18 cellular contexts compared by ENCODE assay signal in genomic region chr1:200673952-200674823, GRCh38. TPM values are rescaled to one million over a fixed set of nuclear protein-coding genes. Genes with fewer than 3 reads are reported as not detected.
DNase-seq lines count a peak whose midpoint lies in the region; ATAC-seq, FAIRE-seq and TF ChIP-seq lines count a peak whose summit lies in the region.
"Had no signal": no experiment of that assay in that cellular context is flagged by ENCODE, and none has a peak within 500 bp of the region (broad histone marks: within the 10 kb centered on the region; RNA-seq: fewer than 3 reads in every experiment).

No MANE protein-coding gene starts in this region.

- H3K4me1 ChIP-seq in HepG2 (ENCODE audit: insufficient read depth, low read length) = peaks cover 10% of the 10 kb centered on the region
- H3K4me1 ChIP-seq in right lobe of liver = peaks cover 0 to 10% (median 4%) of the 10 kb centered on the region in 4 donors
- peaks cover 42% of the 10 kb centered on the region for H3K4me1 ChIP-seq in RWPE2 (ENCODE audit: insufficient read depth, poor library complexity, severe bottlenecking)
- H3K4me1 ChIP-seq in foreskin keratinocyte = peaks cover 38% of the 10 kb centered on the region
- H3K4me1 ChIP-seq in kidney (ENCODE audit: control insufficient read depth in 1 of 2, insufficient read depth in 1 of 2, low read depth in 1 of 2, low read length in 2 of 2) = peaks cover 4 to 5% of the 10 kb centered on the region in 2 donors
- H3K4me1 ChIP-seq: neural progenitor cell had no signal

- no peak for TF ChIP-seq RAD21 in HepG2 (CRISPR knock-in tag; IDR thresholded peaks at IDR 0.05)

- intact Hi-C loops in HepG2 (cut with micrococcal nuclease; ENCODE audit: unreplicated experiment) (no loop called here), right lobe of liver (cut with DNase I) (no loop called here), cardiac septum (cut with DNase I) (no loop called here), kidney (cut with DNase I) (no loop called here)

- no peak for TF ChIP-seq CTCF in HepG2 (CRISPR knock-in tag; IDR thresholded peaks at IDR 0.05)
- TF ChIP-seq CTCF in right lobe of liver (IDR thresholded peaks at IDR 0.05) = no peak
- no peak for TF ChIP-seq CTCF in RWPE2 (IDR thresholded peaks at IDR 0.05; ENCODE audit: poor library complexity, severe bottlenecking)
- no peak for TF ChIP-seq CTCF in foreskin keratinocyte (conservative IDR thresholded peaks at IDR 0.05)
- no peak for TF ChIP-seq CTCF in kidney (IDR thresholded peaks at IDR 0.05; ENCODE audit: borderline replicate concordance, extremely low read depth, insufficient read depth)

- DNase-seq in HepG2 (ENCODE audit: low spot score) (no peak), right lobe of liver (no peak), RWPE2 (ENCODE audit: low spot score) (no peak), foreskin keratinocyte (peak; percentile 99 to 100), cardiac septum (ENCODE audit: low spot score) (no peak), superior temporal gyrus (ENCODE audit: extremely low spot score) (no peak), kidney (no peak)
- no peak for DNase-seq in stimulated activated CD4-positive, alpha-beta T cell treated with anti-CD3 and anti-CD28 coated beads, Interleukin-4, amount 100 ng/mL, for 4 hours
- DNase-seq: activated CD4-positive, alpha-beta T cell treated with anti-CD3 and anti-CD28 coated beads, Interleukin-2, amount 50 U/mL, for 4 hours; activated effector memory CD4-positive, alpha-beta T cell treated with Interleukin-2 at 50 U/mL for 16 hours; Calu3; H9; NCI-H1694; NCI-H510A treated with DMSO at 0.1 percent for 48 hours had no signal

- no peak for FAIRE-seq in HepG2 (lab: Jason Lieb, UNC)
- FAIRE-seq in kidney (lab: Jason Lieb, UNC) = no peak
- FAIRE-seq: islet of Langerhans had no signal

- CTCF ChIA-PET in HepG2 (lab: Yijun Ruan, JAX; ENCODE audit: low intra/inter-chr PET ratio, low total read pairs) = no interaction called here

- in situ Hi-C loops in HepG2 (cut with HindIII; ENCODE audit: extremely low pct_ligation_motif_present, low pct_unique_long_range_greater_than_20kb) = no loop called here

- H3K36me3 ChIP-seq in HepG2 (replicated peaks in 1 of 2; ENCODE audit: control insufficient read depth in 1 of 2, insufficient read depth in 2 of 2, low read length in 2 of 2) (no peaks in the 10 kb centered on the region), right lobe of liver (no peaks in the 10 kb centered on the region), RWPE2 (ENCODE audit: low read depth) (no peaks in the 10 kb centered on the region), kidney (ENCODE audit: control insufficient read depth in 1 of 2, insufficient read depth in 2 of 2, low read length in 2 of 2) (no peaks in the 10 kb centered on the region)
- H3K36me3 ChIP-seq: ascending aorta, neural progenitor cell had no signal

- POLR2A ChIA-PET in HepG2 (lab: Yijun Ruan, JAX) = no interaction called here

- no peak overlapping the region for H3K4me3 ChIP-seq in HepG2 (replicated peaks in 1 of 3; ENCODE audit: insufficient read depth in 1 of 3, low read depth in 2 of 3, low read length in 3 of 3)
- H3K4me3 ChIP-seq in right lobe of liver = no peak overlapping the region
- no peak overlapping the region for H3K4me3 ChIP-seq in RWPE2 (ENCODE audit: severe bottlenecking)
- no peak overlapping the region for H3K4me3 ChIP-seq in kidney (ENCODE audit: low read length in 2 of 2)
- H3K4me3 ChIP-seq: ascending aorta, coronary artery, neural progenitor cell had no signal

- no peaks in the 10 kb centered on the region for H4K20me1 ChIP-seq in HepG2 (ENCODE audit: insufficient read depth, low read length)

- no peaks in the 10 kb centered on the region for H3K79me2 ChIP-seq in HepG2 (ENCODE audit: insufficient read depth, low read length)

- H3K9me3 ChIP-seq in HepG2 (ENCODE audit: low read length) (no peaks in the 10 kb centered on the region), right lobe of liver (no peaks in the 10 kb centered on the region), RWPE2 (ENCODE audit: severe bottlenecking) (no peaks in the 10 kb centered on the region), kidney (ENCODE audit: control insufficient read depth in 1 of 2, low read length in 2 of 2) (no peaks in the 10 kb centered on the region)
- H3K9me3 ChIP-seq: ascending aorta had no signal

- no peak overlapping the region for H2AFZ ChIP-seq in HepG2 (ENCODE audit: low read length)
- H2AFZ ChIP-seq: neural progenitor cell had no signal

- WGBS in HepG2 (ENCODE audit: low lambda C conversion rate) = 67% methylated on average over 4 of the region's 4 CpGs
- WGBS in right lobe of liver (ENCODE audit: insufficient coverage, low coverage, low lambda C conversion rate, missing lambda C conversion rate) = 81% methylated on average over 4 of the region's 4 CpGs

- no peak overlapping the region for H3K4me2 ChIP-seq in HepG2 (ENCODE audit: low read depth, low read length)
- H3K4me2 ChIP-seq: neural progenitor cell had no signal

- BruUV-seq in HepG2 (replicated peaks; lab: Mats Ljungman, UMichigan) = no TSS peak

- TF ChIP-seq EP300 in HepG2 (IDR thresholded peaks at IDR 0.05; ENCODE audit: low read depth in 2 of 2, low read length in 2 of 2) = no peak
- no peak for TF ChIP-seq EP300 in HepG2 (CRISPR knock-in tag; IDR thresholded peaks at IDR 0.05; ENCODE audit: borderline replicate concordance)

- TF ChIP-seq POLR2A in HepG2 (IDR thresholded peaks at IDR 0.05; ENCODE audit: insufficient read depth in 1 of 2, low read depth in 2 of 2, low read length in 2 of 2) (no peak), right lobe of liver (IDR thresholded peaks at IDR 0.05) (no peak)

- ATAC-seq in HepG2 (no peak), right lobe of liver (no peak), RWPE2 (ENCODE audit: low read depth) (peak; percentile 66), foreskin keratinocyte (peak; percentile 63)

- H3K27me3 ChIP-seq in HepG2 (ENCODE audit: control insufficient read depth in 1 of 2, insufficient read depth in 2 of 2, low read length in 2 of 2) (no peaks in the 10 kb centered on the region), right lobe of liver (no peaks in the 10 kb centered on the region), RWPE2 (ENCODE audit: insufficient read depth, poor library complexity, severe bottlenecking) (no peaks in the 10 kb centered on the region), foreskin keratinocyte (no peaks in the 10 kb centered on the region)
- H3K27me3 ChIP-seq: ascending aorta, neural progenitor cell had no signal

- H3K27ac ChIP-seq in HepG2 (ENCODE audit: extremely low read length, insufficient read depth, low read length) (no peak overlapping the region), right lobe of liver (peak overlapping the region in 1 of 3 donors; percentile 36), RWPE2 (ENCODE audit: poor library complexity, severe bottlenecking) (peak overlapping the region; percentile 99), foreskin keratinocyte (peak overlapping the region; percentile 76), kidney (ENCODE audit: low read depth in 2 of 2, low read length in 2 of 2) (no peak overlapping the region)
- H3K27ac ChIP-seq: ascending aorta, coronary artery, neural progenitor cell had no signal

- H3K9ac ChIP-seq in HepG2 (ENCODE audit: insufficient read depth, low read depth, low read length) (no peak overlapping the region), kidney (ENCODE audit: low read length in 2 of 2) (no peak overlapping the region)
- H3K9ac ChIP-seq: neural progenitor cell had no signal

RNA-seq across cellular contexts. Expression of gene DDX59, which starts 4.5 kb away (rescaled TPM):
- total RNA-seq in HepG2 (2016; rRNA removed; fragmentation: Illumina TruSeq; extraction: Trizol) (14.8 and 21.7 TPM in 2 replicates), right lobe of liver (10 to 100 TPM in 1 of 6 experiments, 1 to 10 TPM in 5; 6.7 to 12.4 (median 8.8) TPM), foreskin keratinocyte (14.0 and 14.4 TPM in 2 replicates), cardiac septum (17.3 TPM), kidney (20.8 TPM)
- 9.7 and 10.1 TPM in 2 replicates for total RNA-seq in HepG2 (2016; cell fraction: cytosol; rRNA removed; fragmentation: Illumina TruSeq; extraction: Trizol; ENCODE audit: low read depth)
- total RNA-seq in HepG2 (2016; cell fraction: insoluble cytoplasmic fraction; rRNA removed; fragmentation: Illumina TruSeq; extraction: Trizol) = 15.3 and 21.6 TPM in 2 replicates
- total RNA-seq in HepG2 (2016; cell fraction: membrane; rRNA removed; fragmentation: Illumina TruSeq; extraction: Trizol) = 15.6 and 16.7 TPM in 2 replicates
- 9.1 and 12.1 TPM in 2 replicates for total RNA-seq in HepG2 (2016; cell fraction: nucleus; rRNA removed; fragmentation: Illumina TruSeq; extraction: Trizol)
- polyA plus RNA-seq in HepG2 (2011; rRNA removed) (11.5 and 12.1 TPM in 2 replicates), foreskin keratinocyte (10.7 and 12.3 TPM in 2 replicates), kidney (ENCODE audit: insufficient read depth, low read depth, low replicate concordance) (18.2 TPM)
- 6.3 and 9.1 TPM in 2 replicates for polyA plus RNA-seq in HepG2 (2011; cell fraction: cytosol; rRNA removed)
- polyA plus RNA-seq in HepG2 (2011; cell fraction: nucleus; rRNA removed) = 6.7 and 7.1 TPM in 2 replicates
- 9.1 and 10.8 TPM in 2 replicates for polyA plus RNA-seq in HepG2 (2012)
- polyA plus RNA-seq in HepG2 (2016; cell fraction: cytosol; fragmentation: Illumina TruSeq; extraction: Trizol; ENCODE audit: low read depth) = 4.8 and 6.4 TPM in 2 replicates
- polyA plus RNA-seq in HepG2 (2016; cell fraction: insoluble cytoplasmic fraction; fragmentation: Illumina TruSeq; extraction: Trizol; ENCODE audit: low read depth) = 23.9 and 24.2 TPM in 2 replicates
- 7.6 and 9.1 TPM in 2 replicates for polyA plus RNA-seq in HepG2 (2016; cell fraction: membrane; fragmentation: Illumina TruSeq; extraction: Trizol; ENCODE audit: low read depth)
- 20.1 and 20.2 TPM in 2 replicates for polyA plus RNA-seq in HepG2 (2016; cell fraction: nucleus; fragmentation: Illumina TruSeq; extraction: Trizol; ENCODE audit: insufficient read depth, low read depth)
- polyA minus RNA-seq in HepG2 (2011; rRNA and poly(A)+ RNA removed; ENCODE audit: low replicate concordance) = 4.5 and 17.0 TPM in 2 replicates
- 4.5 and 6.7 TPM in 2 replicates for polyA minus RNA-seq in HepG2 (2011; cell fraction: cytosol; rRNA and poly(A)+ RNA removed)
- polyA minus RNA-seq in HepG2 (2011; cell fraction: nucleus; rRNA and poly(A)+ RNA removed) = 12.6 and 15.3 TPM in 2 replicates

RNA-seq across cellular contexts. Expression of gene KIF14, which starts 53.6 kb away (rescaled TPM):
- total RNA-seq in HepG2 (2016; rRNA removed; fragmentation: Illumina TruSeq; extraction: Trizol) (11.2 and 17.5 TPM in 2 replicates), right lobe of liver (under 1 TPM; 0.15 to 0.49 (median 0.38) TPM), foreskin keratinocyte (19.1 and 24.9 TPM in 2 replicates), cardiac septum (0.05 TPM), kidney (0.19 TPM)
- total RNA-seq in HepG2 (2016; cell fraction: cytosol; rRNA removed; fragmentation: Illumina TruSeq; extraction: Trizol; ENCODE audit: low read depth) = 2.7 and 3.1 TPM in 2 replicates
- 10.9 and 17.7 TPM in 2 replicates for total RNA-seq in HepG2 (2016; cell fraction: insoluble cytoplasmic fraction; rRNA removed; fragmentation: Illumina TruSeq; extraction: Trizol)
- 3.5 and 4.2 TPM in 2 replicates for total RNA-seq in HepG2 (2016; cell fraction: membrane; rRNA removed; fragmentation: Illumina TruSeq; extraction: Trizol)
- total RNA-seq in HepG2 (2016; cell fraction: nucleus; rRNA removed; fragmentation: Illumina TruSeq; extraction: Trizol) = 10.2 and 10.3 TPM in 2 replicates
- polyA plus RNA-seq in HepG2 (2011; rRNA removed) (1.5 and 3.3 TPM in 2 replicates), foreskin keratinocyte (2.5 and 3.7 TPM in 2 replicates), kidney (ENCODE audit: insufficient read depth, low read depth, low replicate concordance) (not detected)
- polyA plus RNA-seq in HepG2 (2011; cell fraction: cytosol; rRNA removed) = 0.79 and 0.88 TPM in 2 replicates
- 1.7 and 2.1 TPM in 2 replicates for polyA plus RNA-seq in HepG2 (2011; cell fraction: nucleus; rRNA removed)
- 1.9 and 4.0 TPM in 2 replicates for polyA plus RNA-seq in HepG2 (2012)
- 0.09 and 0.12 TPM in 2 replicates for polyA plus RNA-seq in HepG2 (2016; cell fraction: cytosol; fragmentation: Illumina TruSeq; extraction: Trizol; ENCODE audit: low read depth)
- 7.9 and 9.4 TPM in 2 replicates for polyA plus RNA-seq in HepG2 (2016; cell fraction: insoluble cytoplasmic fraction; fragmentation: Illumina TruSeq; extraction: Trizol; ENCODE audit: low read depth)
- 0.41 and 0.43 TPM in 2 replicates for polyA plus RNA-seq in HepG2 (2016; cell fraction: membrane; fragmentation: Illumina TruSeq; extraction: Trizol; ENCODE audit: low read depth)
- polyA plus RNA-seq in HepG2 (2016; cell fraction: nucleus; fragmentation: Illumina TruSeq; extraction: Trizol; ENCODE audit: insufficient read depth, low read depth) = 13.9 and 16.4 TPM in 2 replicates
- polyA minus RNA-seq in HepG2 (2011; rRNA and poly(A)+ RNA removed; ENCODE audit: low replicate concordance) = 1.3 and 7.8 TPM in 2 replicates
- 3.0 and 3.9 TPM in 2 replicates for polyA minus RNA-seq in HepG2 (2011; cell fraction: cytosol; rRNA and poly(A)+ RNA removed)
- 5.8 and 6.8 TPM in 2 replicates for polyA minus RNA-seq in HepG2 (2011; cell fraction: nucleus; rRNA and poly(A)+ RNA removed)
- total RNA-seq: ascending aorta had no signal

Comparison
In these comparisons a context has a peak if more than half of its experiments do, and no peak if none do; other contexts are left out.
1. ATAC-seq: peak in RWPE2 (single experiment) and foreskin keratinocyte (single experiment); none in HepG2 (single experiment) and right lobe of liver (0 of 4).
2. DNase-seq: peak in foreskin keratinocyte (2 of 2); none in HepG2 (single experiment), right lobe of liver (0 of 3), RWPE2 (single experiment), stimulated activated CD4-positive, alpha-beta T cell treated with anti-CD3 and anti-CD28 coated beads, Interleukin-4, amount 100 ng/mL, for 4 hours (0 of 2), cardiac septum (single experiment), superior temporal gyrus (single experiment) and kidney (single experiment).
3. H3K27ac ChIP-seq: peak in RWPE2 (single experiment) and foreskin keratinocyte (single experiment); none in HepG2 (single experiment) and kidney (0 of 2).